Comparison of ENCODE assay signal across 8 cellular contexts in genomic region chr6:53306819-53307347, GRCh38. TPM values are rescaled to one million over a fixed set of nuclear protein-coding genes. Genes with fewer than 3 reads are reported as not detected.
DNase-seq lines count a peak whose midpoint lies in the region; ATAC-seq, FAIRE-seq and TF ChIP-seq lines count a peak whose summit lies in the region.

No MANE protein-coding gene starts in this region.

- H3K4me3 ChIP-seq in SU-DHL-6 (ENCODE audit: insufficient read depth, low read length, poor library complexity, severe bottlenecking): no peak overlapping the region
- peak overlapping the region in 2 of 3 experiments; percentile 11 to 25; a peak in 2 of 6 replicates for H3K4me3 ChIP-seq in HepG2 (replicated peaks in 1 of 3; ENCODE audit: insufficient read depth in 1 of 3, low read depth in 2 of 3, low read length in 3 of 3)

- H3K36me3 ChIP-seq in SU-DHL-6 (ENCODE audit: low read length): no peaks in the 10 kb centered on the region
- no peaks in the 10 kb centered on the region for H3K36me3 ChIP-seq in HepG2 (replicated peaks in 1 of 2; ENCODE audit: control insufficient read depth in 1 of 2, insufficient read depth in 2 of 2, low read length in 2 of 2)

- TF ChIP-seq CTCF in SU-DHL-6 (IDR thresholded peaks at IDR 0.05; ENCODE audit: insufficient read depth, low read length, poor library complexity, severe bottlenecking) (no peak), HepG2 (CRISPR knock-in tag; IDR thresholded peaks at IDR 0.05) (0 out of 2 replicates have a peak, but pooled peaks have one; percentile 12)

- H3K9me3 ChIP-seq in SU-DHL-6 (ENCODE audit: insufficient read depth, low read length): no peaks in the 10 kb centered on the region
- H3K9me3 ChIP-seq in HepG2 (ENCODE audit: low read length): no peaks in the 10 kb centered on the region

- intact Hi-C loops in HepG2 (cut with micrococcal nuclease; ENCODE audit: unreplicated experiment): loop anchor here (2.0 to 10.0 kb wide), 2 partner anchors 42 to 192 kb away; partner anchors contain the start of gene ELOVL5

- TF ChIP-seq EP300 in HepG2 (IDR thresholded peaks at IDR 0.05; ENCODE audit: low read depth in 2 of 2, low read length in 2 of 2): peak in 1 of 2 experiments; percentile 67; a peak in 2 of 4 replicates
- no peak for TF ChIP-seq EP300 in HepG2 (CRISPR knock-in tag; IDR thresholded peaks at IDR 0.05; ENCODE audit: borderline replicate concordance)

- H3K9ac ChIP-seq in SU-DHL-6 (ENCODE audit: low read length) (no peak overlapping the region), HepG2 (ENCODE audit: insufficient read depth, low read depth, low read length) (no peak overlapping the region)

- 3% methylated on average over 1 of the region's 1 CpG for WGBS in HepG2 (ENCODE audit: low lambda C conversion rate)

- POLR2A ChIA-PET in HepG2 (lab: Yijun Ruan, JAX): no interaction called here

- no peak overlapping the region for H2AFZ ChIP-seq in SU-DHL-6 (ENCODE audit: low read depth, low read length, severe bottlenecking)
- H2AFZ ChIP-seq in HepG2 (ENCODE audit: low read length): no peak overlapping the region

- in situ Hi-C loops in HepG2 (cut with HindIII; ENCODE audit: extremely low pct_ligation_motif_present, low pct_unique_long_range_greater_than_20kb): no loop called here

- peaks cover 72% of the 10 kb centered on the region for H3K4me1 ChIP-seq in HepG2 (ENCODE audit: insufficient read depth, low read length)

- no peaks in the 10 kb centered on the region for H3K9me2 ChIP-seq in SU-DHL-6 (replicated peaks; ENCODE audit: insufficient read depth, low read length)

- no TSS peak for BruUV-seq in HepG2 (replicated peaks; lab: Mats Ljungman, UMichigan)

- H3K79me2 ChIP-seq in SU-DHL-6 (ENCODE audit: insufficient read depth, low read length) (peaks cover 81% of the 10 kb centered on the region), HepG2 (ENCODE audit: insufficient read depth, low read length) (peaks cover 38% of the 10 kb centered on the region)

- H3K27ac ChIP-seq in SU-DHL-6 (ENCODE audit: low read depth, low read length) (peak overlapping the region; percentile 11), HepG2 (ENCODE audit: extremely low read length, insufficient read depth, low read length) (peak overlapping the region; percentile 65)

- H3K27me3 ChIP-seq in SU-DHL-6 (ENCODE audit: low read length): no peaks in the 10 kb centered on the region
- H3K27me3 ChIP-seq in HepG2 (ENCODE audit: control insufficient read depth in 1 of 2, insufficient read depth in 2 of 2, low read length in 2 of 2): no peaks in the 10 kb centered on the region

- TF ChIP-seq POLR2A in HepG2 (IDR thresholded peaks at IDR 0.05; ENCODE audit: insufficient read depth in 1 of 2, low read depth in 2 of 2, low read length in 2 of 2): no peak

- H3F3A ChIP-seq in SU-DHL-6 (ENCODE audit: insufficient read depth): peaks cover 35% of the 10 kb centered on the region

- CTCF ChIA-PET in HepG2 (lab: Yijun Ruan, JAX; ENCODE audit: low intra/inter-chr PET ratio, low total read pairs): no interaction called here

- H3K4me2 ChIP-seq in SU-DHL-6 (ENCODE audit: low read depth, low read length, poor library complexity, severe bottlenecking) (peak overlapping the region; percentile 0), HepG2 (ENCODE audit: low read depth, low read length) (peak overlapping the region; percentile 58)

- DNase-seq in NOMO-1 treated with DMSO at 0.1 percent for 48 hours (lab: John Stamatoyannopoulos, UW; ENCODE audit: unreplicated experiment) (peak; percentile 15), NOMO-1 treated with dmso at 0.1 percent for 144 hours (lab: John Stamatoyannopoulos, UW; ENCODE audit: unreplicated experiment) (no peak), HepG2 (ENCODE audit: low spot score) (peak; percentile 89), NCI-H524 treated with DMSO at 0.1 percent for 48 hours (lab: John Stamatoyannopoulos, UW) (no peak), iPS-NIHi7 (ENCODE audit: extremely low spot score) (no peak), ecto neural progenitor cell (ENCODE audit: low spot score) (no peak)

- H4K20me1 ChIP-seq in SU-DHL-6 (ENCODE audit: low read depth, low read length) (peaks cover 67% of the 10 kb centered on the region), HepG2 (ENCODE audit: insufficient read depth, low read length) (no peaks in the 10 kb centered on the region)

- TF ChIP-seq RAD21 in HepG2 (CRISPR knock-in tag; IDR thresholded peaks at IDR 0.05): no peak

- FAIRE-seq in HepG2 (lab: Jason Lieb, UNC): peak; percentile 92

- ATAC-seq in HG02852 (IDR thresholded peaks at IDR 0.05; ENCODE audit: unreplicated experiment) (peak; percentile 65), HepG2 (peak; percentile 89)

TF ChIP-seq in HepG2, 621 proteins besides CTCF, POLR2A, EP300 and RAD21 (continues in another document):
- TF ChIP-seq ZNF616 (CRISPR knock-in tag; IDR thresholded peaks at IDR 0.05; ENCODE audit: low read depth) (no peak), ZFX (CRISPR knock-in tag; IDR thresholded peaks at IDR 0.05; ENCODE audit: low read depth) (no peak), TBX3 (IDR thresholded peaks at IDR 0.05; ENCODE audit: borderline replicate concordance) (peak; percentile 58; the same call in 1 of the 2 replicates), GLMP (CRISPR knock-in tag; IDR thresholded peaks at IDR 0.05; ENCODE audit: borderline replicate concordance) (no peak), ZNF253 (CRISPR knock-in tag; IDR thresholded peaks at IDR 0.05; ENCODE audit: borderline replicate concordance) (no peak), E2F2 (CRISPR knock-in tag; IDR thresholded peaks at IDR 0.05; ENCODE audit: borderline replicate concordance) (no peak), ZNF207 (IDR thresholded peaks at IDR 0.05; ENCODE audit: borderline replicate concordance) (no peak), TSC22D2 (CRISPR knock-in tag; IDR thresholded peaks at IDR 0.05; ENCODE audit: borderline replicate concordance) (no peak), ZSCAN5A (CRISPR knock-in tag; IDR thresholded peaks at IDR 0.05; ENCODE audit: borderline replicate concordance) (no peak), ISX (CRISPR knock-in tag; conservative IDR thresholded peaks at IDR 0.05) (no peak), ZNF30 (CRISPR knock-in tag; IDR thresholded peaks at IDR 0.05) (no peak)

RNA-seq across cellular contexts. Expression of gene ELOVL5, which starts 41.9 kb away (rescaled TPM):
- 43.9 and 72.4 TPM in 2 replicates for total RNA-seq in HepG2 (2016; rRNA removed; fragmentation: Illumina TruSeq; extraction: Trizol)
- total RNA-seq in HepG2 (2016; cell fraction: cytosol; rRNA removed; fragmentation: Illumina TruSeq; extraction: Trizol; ENCODE audit: low read depth): 13.9 and 14.9 TPM in 2 replicates
- 38.2 and 72.3 TPM in 2 replicates for total RNA-seq in HepG2 (2016; cell fraction: insoluble cytoplasmic fraction; rRNA removed; fragmentation: Illumina TruSeq; extraction: Trizol)
- 35.5 and 41.3 TPM in 2 replicates for total RNA-seq in HepG2 (2016; cell fraction: membrane; rRNA removed; fragmentation: Illumina TruSeq; extraction: Trizol)
- 100 and 107 TPM in 2 replicates for total RNA-seq in HepG2 (2016; cell fraction: nucleus; rRNA removed; fragmentation: Illumina TruSeq; extraction: Trizol)
- polyA plus RNA-seq in HepG2 (2011; rRNA removed): 50.1 and 51.9 TPM in 2 replicates
- polyA plus RNA-seq in HepG2 (2011; cell fraction: cytosol; rRNA removed): 25.4 and 42.1 TPM in 2 replicates
- polyA plus RNA-seq in HepG2 (2011; cell fraction: nucleus; rRNA removed): 43.1 and 55.3 TPM in 2 replicates
- 83.4 and 101 TPM in 2 replicates for polyA plus RNA-seq in HepG2 (2012)
- polyA plus RNA-seq in HepG2 (2016; cell fraction: cytosol; fragmentation: Illumina TruSeq; extraction: Trizol; ENCODE audit: low read depth): 10.8 and 11.0 TPM in 2 replicates
- 47.3 and 49.0 TPM in 2 replicates for polyA plus RNA-seq in HepG2 (2016; cell fraction: insoluble cytoplasmic fraction; fragmentation: Illumina TruSeq; extraction: Trizol; ENCODE audit: low read depth)
- 27.9 and 31.0 TPM in 2 replicates for polyA plus RNA-seq in HepG2 (2016; cell fraction: membrane; fragmentation: Illumina TruSeq; extraction: Trizol; ENCODE audit: low read depth)
- polyA plus RNA-seq in HepG2 (2016; cell fraction: nucleus; fragmentation: Illumina TruSeq; extraction: Trizol; ENCODE audit: insufficient read depth, low read depth): 151 and 157 TPM in 2 replicates
- polyA minus RNA-seq in HepG2 (2011; rRNA and poly(A)+ RNA removed; ENCODE audit: low replicate concordance): 88.1 and 141 TPM in 2 replicates
- polyA minus RNA-seq in HepG2 (2011; cell fraction: cytosol; rRNA and poly(A)+ RNA removed): 50.1 and 59.2 TPM in 2 replicates
- polyA minus RNA-seq in HepG2 (2011; cell fraction: nucleus; rRNA and poly(A)+ RNA removed): 54.8 and 92.7 TPM in 2 replicates

Comparison
In these comparisons a context has a peak if more than half of its experiments do, and no peak if none do; other contexts are left out.
1. DNase-seq: peak in NOMO-1 treated with DMSO at 0.1 percent for 48 hours (single experiment) and HepG2 (single experiment); none in NOMO-1 treated with dmso at 0.1 percent for 144 hours (single experiment), NCI-H524 treated with DMSO at 0.1 percent for 48 hours (single experiment), iPS-NIHi7 (single experiment) and ecto neural progenitor cell (single experiment).